In the genomic region with DNA sequence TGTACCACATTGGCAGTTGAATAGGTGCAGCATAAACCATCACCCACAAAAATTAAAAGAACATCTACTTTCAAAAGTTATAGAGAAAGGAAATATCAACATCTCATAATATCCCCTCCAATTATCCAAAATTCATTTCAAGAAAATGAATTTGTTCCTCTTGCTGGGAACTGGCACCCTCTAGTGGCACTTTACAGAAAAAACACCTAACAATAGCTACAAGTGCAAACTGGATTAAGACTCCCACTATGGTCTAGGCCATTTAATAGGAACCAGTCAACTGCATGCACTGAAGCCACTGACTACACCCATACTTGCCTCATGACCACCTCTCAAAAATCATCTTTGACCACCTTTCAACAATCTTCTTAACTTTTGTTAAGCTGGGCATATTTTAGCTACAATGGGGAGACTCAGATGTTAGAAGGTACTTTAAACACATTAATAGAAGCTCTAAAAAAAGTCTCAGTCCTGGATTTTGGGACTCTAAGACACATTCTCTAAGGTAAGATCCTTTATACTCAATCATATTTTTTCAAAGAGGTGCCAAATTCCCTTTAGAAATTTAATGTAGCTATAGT, we compare ENCODE assay signal across 8 cellular contexts. TPM values are rescaled to one million over a fixed set of nuclear protein-coding genes. Genes with fewer than 3 reads are reported as not detected.
DNase-seq lines count a peak whose midpoint lies in the region; ATAC-seq, FAIRE-seq and TF ChIP-seq lines count a peak whose summit lies in the region.

No MANE protein-coding gene starts in this region.

- H3K4me3 ChIP-seq in SJCRH30 = no peak overlapping the region
- H3K4me3 ChIP-seq in H1 (ENCODE audit: extremely low read depth in 1 of 4, insufficient read depth in 2 of 4, low read depth in 3 of 4, low read length in 4 of 4) = no peak overlapping the region

- no peak overlapping the region for H3K4me3 Mint-ChIP-seq in mesothelial cell of epicardium

- no peak overlapping the region for H4K8ac ChIP-seq in H1 (ENCODE audit: extremely low read depth, insufficient read depth, low read length)

- peak; percentile 98 for FAIRE-seq in H1 (lab: Jason Lieb, UNC)

- H3K27me3 ChIP-seq in SJCRH30 = no peaks in the 10 kb centered on the region
- no peaks in the 10 kb centered on the region for H3K27me3 ChIP-seq in H1 (replicated peaks in 1 of 4; ENCODE audit: control insufficient read depth in 3 of 4, extremely low read depth in 1 of 4, insufficient read depth in 3 of 4, low read length in 3 of 4)

- H3K36me3 ChIP-seq in SJCRH30 (peaks cover 46% of the 10 kb centered on the region), H1 (ENCODE audit: control insufficient read depth in 2 of 4, insufficient read depth in 4 of 4, low read length in 3 of 4) (peaks cover 2 to 60% (median 14%) of the 10 kb centered on the region in 4 experiments; a peak in 6 of 8 replicates)

- H2AFZ ChIP-seq in H1 (ENCODE audit: low read length) = no peak overlapping the region

- no peak for TF ChIP-seq EP300 in Ishikawa (IDR thresholded peaks at IDR 0.05; ENCODE audit: borderline replicate concordance)
- TF ChIP-seq EP300 in H1 (IDR thresholded peaks at IDR 0.05; ENCODE audit: borderline replicate concordance in 1 of 2, low read depth in 2 of 2, low read length in 2 of 2) = no peak

- POLR2A ChIA-PET in H1 (lab: Charles Lee; ENCODE audit: partially characterized antibody) = interaction anchor here (1.5 kb wide), 1 partner anchor 17 kb away, joined by 7 read pairs; a partner anchor contains a TSS

- H3K79me2 ChIP-seq in H1 (ENCODE audit: control insufficient read depth in 1 of 2, insufficient read depth in 2 of 2, low read length in 2 of 2) = no peaks in the 10 kb centered on the region

- DNase-seq in A172 (ENCODE audit: low spot score) (peak; percentile 52), G401 (ENCODE audit: low spot score) (peak; percentile 76), SJCRH30 (peak; percentile 28 to 80), H1 (ENCODE audit: low read depth in 1 of 2, low spot score in 2 of 2) (no peak), mesothelial cell of epicardium (ENCODE audit: low spot score in 2 of 2, unreplicated experiment in 2 of 2) (no peak), putamen (ENCODE audit: low spot score) (no peak)

- H3K27ac Mint-ChIP-seq in mesothelial cell of epicardium = peak overlapping the region; percentile 45

- H3K4ac ChIP-seq in H1 (replicated peaks; ENCODE audit: insufficient read length, low read depth, low read length) = no peak overlapping the region

- ATAC-seq in HG03196 (IDR thresholded peaks at IDR 0.05; ENCODE audit: unreplicated experiment) = no peak

- no peak overlapping the region for H4K91ac ChIP-seq in H1 (replicated peaks; ENCODE audit: insufficient read length, low read length)

- H3K36me3 Mint-ChIP-seq in mesothelial cell of epicardium = peaks cover 35% of the 10 kb centered on the region

- no peak overlapping the region for H3K56ac ChIP-seq in H1 (replicated peaks; ENCODE audit: insufficient read length, low read depth, low read length)

- no peaks in the 10 kb centered on the region for H3K79me1 ChIP-seq in H1 (ENCODE audit: low read depth, low read length)

- H3K27ac ChIP-seq in SJCRH30 (no peak overlapping the region), H1 (ENCODE audit: low read depth, low read length) (no peak overlapping the region)

- CTCF ChIA-PET in H1 (lab: Charles Lee; ENCODE audit: partially characterized antibody) = interaction anchor here (0.7 to 3.7 kb wide), 50 partner anchors 9 to 996 kb away, joined by 3 to 51 read pairs (median 5); a partner anchor contains a TSS

- no peak overlapping the region for H2BK120ac ChIP-seq in H1 (replicated peaks; ENCODE audit: low read depth, low read length)

- no peak overlapping the region for H3K9ac ChIP-seq in H1 (replicated peaks in 1 of 4; ENCODE audit: extremely low read depth in 1 of 4, low read depth in 3 of 4, low read length in 3 of 4)

- no peak overlapping the region for H2BK15ac ChIP-seq in H1 (ENCODE audit: low read length)

- no peaks in the 10 kb centered on the region for H3K27me3 Mint-ChIP-seq in mesothelial cell of epicardium (ENCODE audit: low read depth)

- no peak overlapping the region for H2AK5ac ChIP-seq in H1 (ENCODE audit: low read depth, low read length)

- TF ChIP-seq RAD21 in Ishikawa (IDR thresholded peaks at IDR 0.05; ENCODE audit: low read depth) = peak; percentile 78
- peak; percentile 75 to 76 for TF ChIP-seq RAD21 in H1 (IDR thresholded peaks at IDR 0.05 in 1 of 2, conservative IDR thresholded peaks at IDR 0.05 in 1 of 2; ENCODE audit: low read depth in 2 of 2, low read length in 2 of 2)

- H4K20me1 ChIP-seq in H1 (replicated peaks in 1 of 2; ENCODE audit: control insufficient read depth in 1 of 2, insufficient read depth in 2 of 2, low read length in 2 of 2) = no peaks in the 10 kb centered on the region

- no peaks in the 10 kb centered on the region for H3K23me2 ChIP-seq in H1 (ENCODE audit: low read depth, low read length)

- no peak overlapping the region for H4K5ac ChIP-seq in H1 (ENCODE audit: insufficient read length, low read depth, low read length)

- H3K4me1 Mint-ChIP-seq in mesothelial cell of epicardium = no peaks in the 10 kb centered on the region

- no peak overlapping the region for H2BK12ac ChIP-seq in H1 (ENCODE audit: low read depth, low read length)

- no peak overlapping the region for H2BK20ac ChIP-seq in H1 (ENCODE audit: low read length)

- no peak overlapping the region for H3K14ac ChIP-seq in H1 (ENCODE audit: insufficient read length)

- in situ Hi-C loops in G401 (cut with HindIII; ENCODE audit: low sequenced_read_pairs) = no loop called here

- no peaks in the 10 kb centered on the region for H3K9me3 Mint-ChIP-seq in mesothelial cell of epicardium

- no peak overlapping the region for H3K18ac ChIP-seq in H1 (ENCODE audit: extremely low read depth, low read length)

- H2BK5ac ChIP-seq in H1 (ENCODE audit: low read depth, low read length) = no peak overlapping the region

- TF ChIP-seq CTCF in H1 (IDR thresholded peaks at IDR 0.05; ENCODE audit: control extremely low read depth in 1 of 3, insufficient read depth in 1 of 3, low read depth in 1 of 3, low read length in 3 of 3) (peak in 2 of 3 experiments; percentile 49 to 74; a peak in 2 of 4 replicates), mesothelial cell of epicardium (IDR thresholded peaks at IDR 0.05; ENCODE audit: unreplicated experiment) (peak; percentile 81)

- no peak for TF ChIP-seq POLR2A in H1 (IDR thresholded peaks at IDR 0.05; ENCODE audit: control extremely low read depth in 1 of 2, low read depth in 2 of 2, low read length in 2 of 2)

- no peak overlapping the region for H3K4me2 ChIP-seq in H1 (ENCODE audit: insufficient read depth in 1 of 2, low read depth in 2 of 2, low read length in 2 of 2)

- 0 out of 2 replicates have a peak, but pooled peaks cover 5% of the 10 kb centered on the region for H3K4me1 ChIP-seq in SJCRH30
- H3K4me1 ChIP-seq in H1 (replicated peaks in 1 of 4; ENCODE audit: control insufficient read depth in 3 of 4, insufficient read depth in 4 of 4, low read length in 3 of 4) = no peaks in the 10 kb centered on the region

- no peak overlapping the region for H3K23ac ChIP-seq in H1 (ENCODE audit: insufficient read length)

- H3K9me3 ChIP-seq in SJCRH30 (replicated peaks) (no peaks in the 10 kb centered on the region), H1 (ENCODE audit: insufficient read depth in 2 of 2, low read depth in 1 of 2, low read length in 1 of 2) (no peaks in the 10 kb centered on the region)

TF ChIP-seq in Ishikawa, 13 proteins besides CTCF, POLR2A, EP300 and RAD21 (continues in another document):
- TF ChIP-seq NFIC (IDR thresholded peaks at IDR 0.05) = no peak
- no peak for TF ChIP-seq YY1 (IDR thresholded peaks at IDR 0.05; ENCODE audit: low read depth)
- no peak for TF ChIP-seq TCF12 (IDR thresholded peaks at IDR 0.05; ENCODE audit: low read depth)
- TF ChIP-seq ZBTB7A (IDR thresholded peaks at IDR 0.05; ENCODE audit: low read depth) = no peak
- no peak for TF ChIP-seq EGR1 (IDR thresholded peaks at IDR 0.05)
- TF ChIP-seq, protein P1, sequence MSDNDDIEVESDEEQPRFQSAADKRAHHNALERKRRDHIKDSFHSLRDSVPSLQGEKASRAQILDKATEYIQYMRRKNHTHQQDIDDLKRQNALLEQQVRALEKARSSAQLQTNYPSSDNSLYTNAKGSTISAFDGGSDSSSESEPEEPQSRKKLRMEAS (IDR thresholded peaks at IDR 0.05) = no peak

TF ChIP-seq in H1, 55 proteins besides CTCF, POLR2A, EP300 and RAD21 (continues in another document):
- TF ChIP-seq RNF2 (IDR thresholded peaks at IDR 0.05; ENCODE audit: borderline replicate concordance, low read depth, low read length, missing control alignments, poor library complexity, severe bottlenecking) (no peak), HDAC6 (IDR thresholded peaks at IDR 0.05; ENCODE audit: low read depth, low read length) (no peak), TCF12 (IDR thresholded peaks at IDR 0.05; ENCODE audit: low read depth, low read length) (no peak), SAP30 (IDR thresholded peaks at IDR 0.05; ENCODE audit: insufficient read depth, insufficient replicate concordance, low read length) (no peak), GABPA (IDR thresholded peaks at IDR 0.05; ENCODE audit: borderline replicate concordance, insufficient read depth, low read length) (no peak), CREB1 (IDR thresholded peaks at IDR 0.05) (no peak), CBX5 (IDR thresholded peaks at IDR 0.05; ENCODE audit: low read depth, low read length) (no peak), KDM4A (IDR thresholded peaks at IDR 0.05; ENCODE audit: low read depth, low read length, severe bottlenecking) (no peak)

RNA-seq across cellular contexts. Expression of a gene that starts 17.3 kb away (rescaled TPM):
- 6.9 and 7.7 TPM in 2 replicates for total RNA-seq in A172 (2014; rRNA removed; shearing (Covaris generic))
- total RNA-seq in G401 (2014; rRNA removed; shearing (Covaris generic)) = 3.7 and 4.2 TPM in 2 replicates
- 10.4 and 12.3 TPM in 2 replicates for total RNA-seq in SJCRH30 (2014; rRNA removed; shearing (Covaris generic))
- 8.8 and 9.4 TPM in 2 replicates for total RNA-seq in H1 (2021; fragmentation: NEBNext Ultra II Directional; extraction: Animal tissue kit (Norgen Biotek cat#: 25700))
- 2.6 and 4.6 TPM in 2 replicates for polyA plus RNA-seq in H1 (2011; rRNA removed)
- 3.7 TPM for polyA plus RNA-seq in H1 (2011; cell fraction: cytosol; rRNA removed)
- polyA plus RNA-seq in H1 (2011; cell fraction: nucleus; rRNA removed) = 5.2 TPM
- 4.2 to 5.0 TPM (median 4.5 TPM) in 4 replicates for polyA plus RNA-seq in H1 (2012, experiment 1 of 2)
- polyA plus RNA-seq in H1 (2012, experiment 2 of 2) = 0.45 TPM
- 4.4 TPM for polyA plus RNA-seq in H1 (2013, experiment 1 of 2)
- 4.3 TPM for polyA plus RNA-seq in H1 (2013, experiment 2 of 2)
- 10.4 and 13.4 TPM in 2 replicates for polyA minus RNA-seq in H1 (2011; rRNA and poly(A)+ RNA removed)
- polyA minus RNA-seq in H1 (2011; cell fraction: cytosol; rRNA and poly(A)+ RNA removed) = 4.9 TPM
- 11.3 TPM for polyA minus RNA-seq in H1 (2011; cell fraction: nucleus; rRNA and poly(A)+ RNA removed)
- total RNA-seq in mesothelial cell of epicardium = 16.6 to 17.8 TPM (median 17.4 TPM) in 3 replicates

Comparison
In these comparisons a context has a peak if more than half of its experiments do, and no peak if none do; other contexts are left out.
1. DNase-seq: peak in A172 (single experiment), G401 (single experiment) and SJCRH30 (2 of 2); none in H1 (0 of 2), mesothelial cell of epicardium (0 of 2) and putamen (single experiment).